ENCODE assay signal across 28 cellular contexts in genomic region chr11:98227266-98227665, GRCh38.
"Had no signal": no experiment of that assay in that cellular context is flagged by ENCODE, and none has a peak within 500 bp of the region (broad histone marks: within the 10 kb centered on the region; RNA-seq: fewer than 3 reads in every experiment).

No MANE protein-coding gene starts in this region.

- H3K36me3 ChIP-seq: esophagus squamous epithelium, gastrocnemius medialis, neutrophil, pancreas, right lobe of liver, suprapubic skin, transverse colon, upper lobe of right lung, uterus had no signal

- H3K4me1 ChIP-seq: esophagus squamous epithelium, gastrocnemius medialis, pancreas, right lobe of liver, suprapubic skin, transverse colon, upper lobe of right lung, uterus had no signal

- H3K4me3 ChIP-seq: coronary artery, esophagus squamous epithelium, gastrocnemius medialis, lung, pancreas, right lobe of liver, smooth muscle cell, suprapubic skin, transverse colon, upper lobe of right lung, uterus had no signal

- DNase-seq: dermis blood vessel endothelial cell; effector memory CD8-positive, alpha-beta T cell; erythroblast; esophagus squamous epithelium; foreskin fibroblast; gastrocnemius medialis; head of caudate nucleus; kidney; naive B cell; pancreas; retina; right lobe of liver; stimulated activated CD4-positive, alpha-beta T cell treated with anti-CD3 and anti-CD28 coated beads, Interleukin-12 subunit alpha, Interleukin-12 subunit beta, amount 100 ng/mL, for 4 hours; stimulated activated CD4-positive, alpha-beta T cell treated with anti-CD3 and anti-CD28 coated beads, Interleukin-1b, Interleukin-23, amount 100 ng/mL, for 48 hours; stimulated activated CD4-positive, alpha-beta T cell treated with anti-CD3 and anti-CD28 coated beads, Interleukin-4, amount 100 ng/mL, for 1 hour; stimulated activated CD8-positive, alpha-beta memory T cell treated with anti-CD3 and anti-CD28 coated beads, Interleukin-4, amount 100 ng/mL, for 48 hours; stimulated activated naive CD4-positive, alpha-beta T cell; stimulated activated naive CD8-positive, alpha-beta T cell treated with anti-CD3 and anti-CD28 coated beads, Interleukin-15, amount 100 ng/mL, for 72 hours; transverse colon; upper lobe of right lung; uterus had no signal

- ATAC-seq: effector memory CD8-positive, alpha-beta T cell; gastrocnemius medialis; left lobe of liver; natural killer cell treated with Interleukin-12 subunit alpha and Interleukin-12 subunit beta and Interleukin-15 and Interleukin-18, amount 100 ng/mL, for 72 hours; pancreas; right lobe of liver; stimulated activated naive CD8-positive, alpha-beta T cell treated with anti-CD3 and anti-CD28 coated beads, Interleukin-15, amount 100 ng/mL, for 72 hours; upper lobe of right lung had no signal

- H3K9me3 ChIP-seq: esophagus squamous epithelium, gastrocnemius medialis, pancreas, right lobe of liver, suprapubic skin, transverse colon, upper lobe of right lung, uterus had no signal
